ENCODE assay signal across 7 cellular contexts in the genomic region with DNA sequence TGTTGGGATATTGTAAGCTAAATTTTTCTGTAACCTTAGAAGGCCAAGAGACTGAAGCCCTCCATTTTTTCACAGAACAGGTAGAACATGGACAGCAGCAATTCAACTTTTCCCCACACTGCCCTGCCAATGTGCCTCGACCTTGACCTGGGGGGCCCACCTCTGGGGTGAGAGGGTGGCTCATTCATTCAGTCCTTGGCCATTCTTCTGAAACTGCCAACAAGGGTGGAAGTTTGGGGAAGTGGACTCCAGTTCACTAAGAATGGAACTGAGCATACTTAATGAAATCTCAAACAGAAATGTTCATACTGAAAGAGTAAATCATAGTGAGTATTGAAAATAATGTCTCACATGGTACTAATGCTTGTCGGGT. TPM values are rescaled to one million over a fixed set of nuclear protein-coding genes. Genes with fewer than 3 reads are reported as not detected.
DNase-seq lines count a peak whose midpoint lies in the region; ATAC-seq and TF ChIP-seq lines count a peak whose summit lies in the region.

No MANE protein-coding gene starts in this region.

- H3K36me3 ChIP-seq in gastroesophageal sphincter (peaks cover 0 to 36% of the 10 kb centered on the region in 2 donors), spleen (peaks cover 0 to 57% (median 28%) of the 10 kb centered on the region in 6 donors)

- H3K4me3 ChIP-seq in HFF-Myc (replicated peaks; ENCODE audit: low read depth, low read length) (peak overlapping the region; percentile 95), gastroesophageal sphincter (peak overlapping the region in 1 of 2 donors; percentile 79), spleen (peak overlapping the region in 7 of 8 donors; percentile 75 to 98 (median 89))

- TF ChIP-seq CTCF in HFF-Myc (IDR thresholded peaks at IDR 0.05; ENCODE audit: low read depth, low read length, missing control alignments) (no peak), gastroesophageal sphincter (IDR thresholded peaks at IDR 0.05) (no peak), spleen (IDR thresholded peaks at IDR 0.05 in 8 of 11, conservative IDR thresholded peaks at IDR 0.05 in 3 of 11) (no peak)

- H3K4me1 Mint-ChIP-seq in activated CD4-positive, alpha-beta memory T cell treated with anti-CD3 and anti-CD28 coated beads for 36 hours (ENCODE audit: low read depth), result peaks cover 52% of the 10 kb centered on the region

- TF ChIP-seq EP300 in gastroesophageal sphincter (IDR thresholded peaks at IDR 0.05), result no peak

- CTCF ChIA-PET in activated CD4-positive, alpha-beta memory T cell treated with anti-CD3 and anti-CD28 coated beads for 36 hours (lab: Charles Lee), result interaction anchor here (1.4 to 1.5 kb wide), 2 partner anchors 78 to 99 kb away, joined by 3 to 7 read pairs; no protein-coding TSS in a partner anchor

- H3K27ac ChIP-seq in gastroesophageal sphincter (peak overlapping the region in 3 of 4 donors; percentile 85 to 93 (median 89)), spleen (peak overlapping the region in 7 of 8 donors; percentile 72 to 95 (median 94))

- H3K27ac Mint-ChIP-seq in activated CD4-positive, alpha-beta memory T cell treated with anti-CD3 and anti-CD28 coated beads for 36 hours, result peak overlapping the region; percentile 97

- WGBS in gastroesophageal sphincter (ENCODE audit: low coverage in 1 of 2), 2 donors, result 47 to 64% methylated on average over 1 to 2 of the region's 2 CpGs
- 49 to 59% (median 55%) methylated on average over 2 of the region's 2 CpGs for WGBS in spleen, 5 donors

- TF ChIP-seq POLR2A in gastroesophageal sphincter (IDR thresholded peaks at IDR 0.05), result no peak
- TF ChIP-seq POLR2A in spleen (IDR thresholded peaks at IDR 0.05), result no peak

- H3K27me3 ChIP-seq in gastroesophageal sphincter, result no peaks in the 10 kb centered on the region
- no peaks in the 10 kb centered on the region for H3K27me3 ChIP-seq in spleen (replicated peaks in 1 of 7)

- ATAC-seq in gastroesophageal sphincter (no peak), GM19328 (IDR thresholded peaks at IDR 0.05; ENCODE audit: unreplicated experiment) (no peak)

- DNase-seq in HFF-Myc (ENCODE audit: extremely low read depth, low read depth) (no peak), spleen (no peak), NCI-H526 treated with DMSO at 0.1 percent for 48 hours (lab: John Stamatoyannopoulos, UW) (no peak), ecto neural progenitor cell (ENCODE audit: low spot score) (no peak)
- peak; percentile 30 for DNase-seq in activated CD4-positive, alpha-beta memory T cell treated with anti-CD3 and anti-CD28 coated beads for 36 hours

- peaks cover 53% of the 10 kb centered on the region for H3K36me3 Mint-ChIP-seq in activated CD4-positive, alpha-beta memory T cell treated with anti-CD3 and anti-CD28 coated beads for 36 hours

- peak overlapping the region; percentile 96 for H3K4me3 Mint-ChIP-seq in activated CD4-positive, alpha-beta memory T cell treated with anti-CD3 and anti-CD28 coated beads for 36 hours

- peaks cover 2 to 45% (median 18%) of the 10 kb centered on the region in 3 donors for H3K4me1 ChIP-seq in gastroesophageal sphincter
- peaks cover 31 to 75% (median 62%) of the 10 kb centered on the region in 6 donors for H3K4me1 ChIP-seq in spleen

- POLR2A ChIA-PET in activated CD4-positive, alpha-beta memory T cell treated with anti-CD3 and anti-CD28 coated beads for 36 hours (lab: Charles Lee), result no interaction called here

- H3K9me3 ChIP-seq in gastroesophageal sphincter (no peaks in the 10 kb centered on the region), spleen (no peaks in the 10 kb centered on the region)

- H3K9me3 Mint-ChIP-seq in activated CD4-positive, alpha-beta memory T cell treated with anti-CD3 and anti-CD28 coated beads for 36 hours, result no peaks in the 10 kb centered on the region

- intact Hi-C loops in activated CD4-positive, alpha-beta memory T cell treated with anti-CD3 and anti-CD28 coated beads for 36 hours (cut with micrococcal nuclease), result loop anchor here (5.0 to 10.0 kb wide), 2 partner anchors 282 to 394 kb away; partner anchors contain the start of gene ADAM23
- intact Hi-C loops in spleen (cut with DNase I; ENCODE audit: low total_unique reads), result loop anchor here (10.0 kb wide), 1 partner anchor 104 kb away; no protein-coding TSS in a partner anchor

- H3K27me3 Mint-ChIP-seq in activated CD4-positive, alpha-beta memory T cell treated with anti-CD3 and anti-CD28 coated beads for 36 hours, result no peaks in the 10 kb centered on the region

RNA-seq across cellular contexts. Expression of gene EEF1B2, which starts 1.1 kb away (rescaled TPM):
- 1,000 to 10,000 TPM; 1,180 to 1,194 TPM for total RNA-seq in activated CD4-positive, alpha-beta memory T cell treated with anti-CD3 and anti-CD28 coated beads for 36 hours
- total RNA-seq in gastroesophageal sphincter (100 to 1,000 TPM; 162 to 367 (median 312) TPM), spleen (100 to 1,000 TPM; 351 to 658 (median 504) TPM)
- 1,000 to 10,000 TPM; 1,430 to 1,930 (median 1,673) TPM for polyA plus RNA-seq in spleen

RNA-seq across cellular contexts. Expression of gene NDUFS1, which starts 1.5 kb away (rescaled TPM):
- total RNA-seq in activated CD4-positive, alpha-beta memory T cell treated with anti-CD3 and anti-CD28 coated beads for 36 hours, result 10 to 100 TPM; 79.2 to 80.8 TPM
- 100 to 1,000 TPM; 101 to 165 (median 123) TPM for total RNA-seq in gastroesophageal sphincter
- total RNA-seq in spleen, result 10 to 100 TPM; 62.6 to 93.6 (median 66.5) TPM
- polyA plus RNA-seq in spleen, result 10 to 100 TPM in 2 of 3 donors, 1 to 10 TPM in 1; 9.0 to 15.0 (median 13.4) TPM
